21 cellular contexts compared by ENCODE assay signal in genomic region chr1:212703991-212704564, GRCh38. TPM values are rescaled to one million over a fixed set of nuclear protein-coding genes. Genes with fewer than 3 reads are reported as not detected.
"Had no signal": no experiment of that assay in that cellular context is flagged by ENCODE, and none has a peak within 500 bp of the region (broad histone marks: within the 10 kb centered on the region; RNA-seq: fewer than 3 reads in every experiment).

No MANE protein-coding gene starts in this region.

- H3K4me1 ChIP-seq: neural progenitor cell had no signal

- H3K27ac ChIP-seq: body of pancreas, cardiac muscle cell, heart left ventricle, lower lobe of right lung, neural progenitor cell, tibial nerve, WERI-Rb-1 had no signal

- H3K9me3 Mint-ChIP-seq: activated T-cell treated with anti-CD3 and anti-CD28 coated beads, Interleukin-2, amount 50 U/mL, for 4 hours; neural progenitor cell; stimulated activated naive CD8-positive, alpha-beta T cell treated with anti-CD3 and anti-CD28 coated beads, Interleukin-15, amount 100 ng/mL, for 72 hours had no signal

- H3K27ac Mint-ChIP-seq: neural progenitor cell; progenitor cell of endocrine pancreas; stimulated activated naive CD8-positive, alpha-beta T cell treated with anti-CD3 and anti-CD28 coated beads, Interleukin-15, amount 100 ng/mL, for 72 hours had no signal

- H3K4me2 ChIP-seq: neural progenitor cell had no signal

- H3K36me3 ChIP-seq: cardiac muscle cell, heart left ventricle, lower lobe of right lung, neural progenitor cell, spleen, tibial nerve, WERI-Rb-1 had no signal

- H3K4me3 Mint-ChIP-seq: activated T-cell treated with anti-CD3 and anti-CD28 coated beads, Interleukin-2, amount 50 U/mL, for 4 hours; neural progenitor cell; stimulated activated naive CD8-positive, alpha-beta T cell treated with anti-CD3 and anti-CD28 coated beads, Interleukin-15, amount 100 ng/mL, for 72 hours had no signal

- H3K9me3 ChIP-seq: body of pancreas, heart left ventricle, lower lobe of right lung, mucosa of descending colon, spleen, tibial nerve had no signal

- ATAC-seq: activated T-cell treated with anti-CD3 and anti-CD28 coated beads, Interleukin-2, amount 50 U/mL, for 4 hours; body of pancreas; heart left ventricle; left lobe of liver; lower lobe of right lung; mucosa of descending colon; stimulated activated naive CD8-positive, alpha-beta T cell treated with anti-CD3 and anti-CD28 coated beads, Interleukin-15, amount 100 ng/mL, for 72 hours had no signal

- H3K4me3 ChIP-seq: body of pancreas, cardiac muscle cell, heart left ventricle, lower lobe of right lung, mucosa of descending colon, neural progenitor cell, spleen, tibial nerve had no signal

- DNase-seq: activated CD4-positive, CD25-positive, alpha-beta regulatory T cell treated with anti-CD3 and anti-CD28 coated beads, Interleukin-2, amount 50 U/mL, for 72 hours; activated effector memory CD4-positive, alpha-beta T cell treated with anti-CD3 and anti-CD28 coated beads, Interleukin-2, amount 50 U/mL, for 16 hours; activated naive CD4-positive, alpha-beta T cell treated with anti-CD3 and anti-CD28 coated beads, Interleukin-2, amount 50 U/mL, for 16 hours; activated T-cell treated with anti-CD3 and anti-CD28 coated beads, Interleukin-2, amount 50 U/mL, for 4 hours; anterior cingulate cortex; body of pancreas; heart left ventricle; lower lobe of right lung; mesendoderm; mucosa of descending colon; spleen; stimulated activated CD4-positive, alpha-beta T cell treated with anti-CD3 and anti-CD28 coated beads, Interleukin-4, amount 100 ng/mL, for 24 hours; stimulated activated naive CD8-positive, alpha-beta T cell treated with anti-CD3 and anti-CD28 coated beads, Interleukin-15, amount 100 ng/mL, for 72 hours; SW 1271; WERI-Rb-1 had no signal

- H2AFZ ChIP-seq: neural progenitor cell had no signal

- H3K27me3 ChIP-seq: body of pancreas, tibial nerve had no signal

- H3K9ac ChIP-seq: neural progenitor cell had no signal

- H3K36me3 Mint-ChIP-seq: neural progenitor cell had no signal

RNA-seq across cellular contexts. Expression of gene BATF3, which starts 4.4 kb away (rescaled TPM):
- total RNA-seq: epithelial cell of proximal tubule had no signal
